Comparison of ENCODE assay signal across 9 cellular contexts in genomic region chrX:82218361-82218760, GRCh38.
DNase-seq lines count a peak whose midpoint lies in the region; ATAC-seq, FAIRE-seq and TF ChIP-seq lines count a peak whose summit lies in the region.
"Had no signal": no experiment of that assay in that cellular context is flagged by ENCODE, and none has a peak within 500 bp of the region (broad histone marks: within the 10 kb centered on the region; RNA-seq: fewer than 3 reads in every experiment).

No MANE protein-coding gene starts in this region.

- no peak overlapping the region for H3K4me3 Mint-ChIP-seq in GM23338
- H3K4me3 Mint-ChIP-seq in effector memory CD8-positive, alpha-beta T cell = peak overlapping the region in 1 of 2 donors; percentile 46
- no peak overlapping the region for H3K4me3 Mint-ChIP-seq in activated CD4-positive, alpha-beta T cell treated with anti-CD3 and anti-CD28 coated beads, Interleukin-2, amount 10 ng/mL, durations not matched to agents 7 days and 5 days

- TF ChIP-seq POLR2A in H54 (IDR thresholded peaks at IDR 0.05; ENCODE audit: low read depth, low read length) = no peak

- H4K20me1 ChIP-seq in GM23338 (replicated peaks; ENCODE audit: insufficient read depth) = no peaks in the 10 kb centered on the region
- H4K20me1 ChIP-seq in smooth muscle cell (ENCODE audit: low read depth) = no peaks in the 10 kb centered on the region

- peaks cover 7% of the 10 kb centered on the region for H3K9me3 Mint-ChIP-seq in GM23338
- H3K9me3 Mint-ChIP-seq in effector memory CD8-positive, alpha-beta T cell = no peaks in the 10 kb centered on the region
- no peaks in the 10 kb centered on the region for H3K9me3 Mint-ChIP-seq in activated CD4-positive, alpha-beta T cell treated with anti-CD3 and anti-CD28 coated beads, Interleukin-2, amount 10 ng/mL, durations not matched to agents 7 days and 5 days

- no peak overlapping the region for H3K27ac ChIP-seq in GM23338 (ENCODE audit: low read depth)
- no peak overlapping the region for H3K27ac ChIP-seq in smooth muscle cell (ENCODE audit: low read depth)
- H3K27ac ChIP-seq: SJSA1 had no signal

- H2AFZ ChIP-seq in GM23338 (no peak overlapping the region), smooth muscle cell (ENCODE audit: low read depth) (no peak overlapping the region)

- H3K4me1 Mint-ChIP-seq in GM23338 = no peaks in the 10 kb centered on the region
- H3K4me1 Mint-ChIP-seq in effector memory CD8-positive, alpha-beta T cell (ENCODE audit: low read depth in 2 of 2) = peaks cover 0 to 4% of the 10 kb centered on the region in 2 donors
- H3K4me1 Mint-ChIP-seq in activated CD4-positive, alpha-beta T cell treated with anti-CD3 and anti-CD28 coated beads, Interleukin-2, amount 10 ng/mL, durations not matched to agents 7 days and 5 days = no peaks in the 10 kb centered on the region

- no peak overlapping the region for H3K27ac Mint-ChIP-seq in GM23338
- H3K27ac Mint-ChIP-seq in effector memory CD8-positive, alpha-beta T cell = no peak overlapping the region
- H3K27ac Mint-ChIP-seq in activated CD4-positive, alpha-beta T cell treated with anti-CD3 and anti-CD28 coated beads, Interleukin-2, amount 10 ng/mL, durations not matched to agents 7 days and 5 days = no peak overlapping the region

- H3K9ac ChIP-seq in smooth muscle cell (ENCODE audit: low read depth) = no peak overlapping the region

- H3K4me2 ChIP-seq in GM23338 (no peak overlapping the region), smooth muscle cell (no peak overlapping the region)

- POLR2A ChIA-PET in activated CD4-positive, alpha-beta T cell treated with anti-CD3 and anti-CD28 coated beads, Interleukin-2, amount 10 ng/mL, durations not matched to agents 7 days and 5 days (lab: Charles Lee) = no interaction called here

- H3F3A ChIP-seq in GM23338 (replicated peaks; ENCODE audit: low read depth) (no peaks in the 10 kb centered on the region), smooth muscle cell (ENCODE audit: low read depth) (no peaks in the 10 kb centered on the region)

- H3K4me1 ChIP-seq in GM23338 (ENCODE audit: insufficient read depth) (no peaks in the 10 kb centered on the region), smooth muscle cell (ENCODE audit: low read depth) (no peaks in the 10 kb centered on the region)
- H3K4me1 ChIP-seq: SJSA1 had no signal

- peak; percentile 29 for TF ChIP-seq CTCF in GM12864 (IDR thresholded peaks at IDR 0.05; ENCODE audit: low read depth, low read length, missing control alignments)
- TF ChIP-seq CTCF in GM23338 (conservative IDR thresholded peaks at IDR 0.05; ENCODE audit: low read depth in 2 of 2) = peak; percentile 39 to 41
- peak; percentile 44 for TF ChIP-seq CTCF in smooth muscle cell (IDR thresholded peaks at IDR 0.05; ENCODE audit: borderline replicate concordance, insufficient read depth, poor library complexity, severe bottlenecking)

- no peaks in the 10 kb centered on the region for H3K9me2 ChIP-seq in GM23338 (ENCODE audit: insufficient read depth)

- H3K4me3 ChIP-seq in GM12864 (ENCODE audit: low read depth, low read length) = no peak overlapping the region
- no peak overlapping the region for H3K4me3 ChIP-seq in GM23338
- no peak overlapping the region for H3K4me3 ChIP-seq in smooth muscle cell
- H3K4me3 ChIP-seq: SJSA1 had no signal

- peaks cover 4% of the 10 kb centered on the region; the same call in 2 of the 3 replicates for H3K36me3 Mint-ChIP-seq in GM23338 (ENCODE audit: low read depth)
- H3K36me3 Mint-ChIP-seq in effector memory CD8-positive, alpha-beta T cell (ENCODE audit: insufficient read depth) = no peaks in the 10 kb centered on the region
- H3K36me3 Mint-ChIP-seq in activated CD4-positive, alpha-beta T cell treated with anti-CD3 and anti-CD28 coated beads, Interleukin-2, amount 10 ng/mL, durations not matched to agents 7 days and 5 days (ENCODE audit: low read depth) = no peaks in the 10 kb centered on the region

- H3K27me3 Mint-ChIP-seq in GM23338 (ENCODE audit: insufficient read depth, low read depth, poor library complexity) = no peaks in the 10 kb centered on the region
- no peaks in the 10 kb centered on the region for H3K27me3 Mint-ChIP-seq in effector memory CD8-positive, alpha-beta T cell
- no peaks in the 10 kb centered on the region for H3K27me3 Mint-ChIP-seq in activated CD4-positive, alpha-beta T cell treated with anti-CD3 and anti-CD28 coated beads, Interleukin-2, amount 10 ng/mL, durations not matched to agents 7 days and 5 days

- 8% methylated on average over 2 of the region's 2 CpGs for WGBS in smooth muscle cell (ENCODE audit: low lambda C conversion rate)

- FAIRE-seq in H54 (lab: Jason Lieb, UNC) = no peak

- no peaks in the 10 kb centered on the region for H3K9me3 ChIP-seq in smooth muscle cell (replicated peaks; ENCODE audit: low read depth)
- H3K9me3 ChIP-seq: SJSA1 had no signal

- H3K27me3 ChIP-seq in GM23338 (ENCODE audit: insufficient read depth) (no peaks in the 10 kb centered on the region), smooth muscle cell (ENCODE audit: low read depth) (no peaks in the 10 kb centered on the region)
- H3K27me3 ChIP-seq: SJSA1 had no signal

- no peak for DNase-seq in GM12864 (ENCODE audit: low read depth)
- peak; percentile 43 for DNase-seq in GM23338 (ENCODE audit: low spot score)
- peak; percentile 16 for DNase-seq in NCI-H1694 (lab: John Stamatoyannopoulos, UW)
- no peak for DNase-seq in effector memory CD8-positive, alpha-beta T cell
- DNase-seq in smooth muscle cell (lab: John Stamatoyannopoulos, UW; ENCODE audit: unreplicated experiment) = no peak
- no peak for DNase-seq in H54 (ENCODE audit: insufficient read length, low spot score)
- DNase-seq in activated CD4-positive, alpha-beta T cell treated with anti-CD3 and anti-CD28 coated beads, Interleukin-2, amount 10 ng/mL, durations not matched to agents 7 days and 5 days = no peak

- H3K79me2 ChIP-seq in GM23338 (replicated peaks; ENCODE audit: insufficient read depth) (no peaks in the 10 kb centered on the region), smooth muscle cell (ENCODE audit: low read depth) (no peaks in the 10 kb centered on the region)

- H3K36me3 ChIP-seq in GM23338 (ENCODE audit: insufficient read depth) (no peaks in the 10 kb centered on the region), smooth muscle cell (ENCODE audit: low read depth) (no peaks in the 10 kb centered on the region)
- H3K36me3 ChIP-seq: SJSA1 had no signal

- CTCF ChIA-PET in activated CD4-positive, alpha-beta T cell treated with anti-CD3 and anti-CD28 coated beads, Interleukin-2, amount 10 ng/mL, durations not matched to agents 7 days and 5 days (lab: Charles Lee) = interaction anchor here (0.6 kb wide), 1 partner anchor 130 kb away, joined by 3 read pairs; no protein-coding TSS in a partner anchor

- ATAC-seq in GM23338 = peak; percentile 62
- ATAC-seq in effector memory CD8-positive, alpha-beta T cell (replicated peaks) = peak; percentile 54
- ATAC-seq in HG02938 (IDR thresholded peaks at IDR 0.05; ENCODE audit: unreplicated experiment) = no peak

TF ChIP-seq in GM23338, 12 proteins besides CTCF, POLR2A, EP300 and RAD21 (continues in another document):
- no peak for TF ChIP-seq CREB1 (CRISPR knock-in tag; IDR thresholded peaks at IDR 0.05; ENCODE audit: low read depth)
- TF ChIP-seq ETS1 (IDR thresholded peaks at IDR 0.05) = no peak
- no peak for TF ChIP-seq EZH2 (IDR thresholded peaks at IDR 0.05; ENCODE audit: low read depth, unreplicated experiment)
- no peak for TF ChIP-seq JUNB (IDR thresholded peaks at IDR 0.05; ENCODE audit: unreplicated experiment)
- TF ChIP-seq ZNF331 (CRISPR knock-in tag; IDR thresholded peaks at IDR 0.05; ENCODE audit: low read depth) = no peak

Comparison
In these comparisons a context has a peak if more than half of its experiments do, and no peak if none do; other contexts are left out.
1. DNase-seq: peak in GM23338 (single experiment) and NCI-H1694 (single experiment); none in GM12864 (single experiment), effector memory CD8-positive, alpha-beta T cell (0 of 3), smooth muscle cell (single experiment), H54 (single experiment) and activated CD4-positive, alpha-beta T cell treated with anti-CD3 and anti-CD28 coated beads, Interleukin-2, amount 10 ng/mL, durations not matched to agents 7 days and 5 days (single experiment).
2. Peak in every context shown above with its lines, with median percentiles within 50 percentile points of each other: CTCF ChIP-seq.